9 cellular contexts compared by ENCODE assay signal in genomic region chr1:181936768-181937581, GRCh38.
DNase-seq lines count a peak whose midpoint lies in the region; ATAC-seq and TF ChIP-seq lines count a peak whose summit lies in the region.
"Had no signal": no experiment of that assay in that cellular context is flagged by ENCODE, and none has a peak within 500 bp of the region (broad histone marks: within the 10 kb centered on the region; RNA-seq: fewer than 3 reads in every experiment).

No MANE protein-coding gene starts in this region.

- intact Hi-C loops in Right ventricle myocardium superior (cut with DNase I) (loop anchor here (10.0 kb wide), 1 partner anchor 452 kb away; the partner anchor contains the start of gene CACNA1E), left ventricle myocardium superior (cut with micrococcal nuclease) (no loop called here)

- H3K4me3 ChIP-seq in LNCaP clone FGC (ENCODE audit: low read depth, low read length) (peak overlapping the region; percentile 34; the same call in 1 of the 2 replicates), OCI-LY1 (ENCODE audit: low read depth, low read length, poor library complexity, severe bottlenecking) (no peak overlapping the region)

- no peak overlapping the region for H3K9ac ChIP-seq in OCI-LY1 (ENCODE audit: low read length)

- CTCF ChIA-PET in HEK293T (lab: Yijun Ruan, JAX), result interaction anchor here (0.6 to 1.7 kb wide), 15 partner anchors 9 to 873 kb away, joined by 3 to 19 read pairs (median 4); no protein-coding TSS in a partner anchor

- no peaks in the 10 kb centered on the region for H3F3A ChIP-seq in OCI-LY1 (ENCODE audit: insufficient read depth, low read length)

- DNase-seq in Right ventricle myocardium superior, result no peak
- DNase-seq in left ventricle myocardium superior, result no peak
- peak; percentile 83 for DNase-seq in HEK293T (ENCODE audit: extremely low spot score)
- DNase-seq in LNCaP clone FGC (ENCODE audit: low read depth), result peak; percentile 52
- DNase-seq in activated naive CD4-positive, alpha-beta T cell treated with anti-CD3 and anti-CD28 coated beads, Interleukin-2, amount 50 U/mL, for 72 hours (ENCODE audit: low spot score in 2 of 2), result peak in 1 of 2 donors; percentile 58
- DNase-seq in iPS-NIHi7 (ENCODE audit: extremely low spot score), result peak; percentile 87
- DNase-seq in stimulated activated CD8-positive, alpha-beta memory T cell treated with anti-CD3 and anti-CD28 coated beads, Interleukin-4, amount 100 ng/mL, for 48 hours, result peak; percentile 64

- ATAC-seq in Right ventricle myocardium superior (ENCODE audit: poor library complexity) (peak; percentile 52), left ventricle myocardium superior (no peak)
- ATAC-seq in activated naive CD4-positive, alpha-beta T cell treated with anti-CD3 and anti-CD28 coated beads, Interleukin-2, amount 50 U/mL, for 72 hours, result peak; percentile 79 to 82

- H3K4me1 ChIP-seq in OCI-LY1 (ENCODE audit: insufficient read depth, low read length, severe bottlenecking), result no peaks in the 10 kb centered on the region

- H4K20me1 ChIP-seq in OCI-LY1 (ENCODE audit: insufficient read depth, low read length), result no peaks in the 10 kb centered on the region

- H3K27ac Mint-ChIP-seq in activated naive CD4-positive, alpha-beta T cell treated with anti-CD3 and anti-CD28 coated beads, Interleukin-2, amount 50 U/mL, for 72 hours, result no peak overlapping the region
- H3K27ac Mint-ChIP-seq: CD8-positive, alpha-beta memory T cell had no signal

- H3K79me2 ChIP-seq in OCI-LY1 (ENCODE audit: insufficient read depth, low read length), result no peaks in the 10 kb centered on the region

- H3K36me3 Mint-ChIP-seq in activated naive CD4-positive, alpha-beta T cell treated with anti-CD3 and anti-CD28 coated beads, Interleukin-2, amount 50 U/mL, for 72 hours, result no peaks in the 10 kb centered on the region
- H3K36me3 Mint-ChIP-seq: CD8-positive, alpha-beta memory T cell had no signal

- H3K27me3 ChIP-seq in OCI-LY1 (ENCODE audit: insufficient read depth, low read length), result no peaks in the 10 kb centered on the region

- no peak overlapping the region; the same call in 1 of the 2 replicates for H3K4me2 ChIP-seq in OCI-LY1 (ENCODE audit: low read length)

- no peaks in the 10 kb centered on the region for H3K36me3 ChIP-seq in OCI-LY1 (ENCODE audit: insufficient read depth, low read length)

- POLR2A ChIA-PET in HEK293T (lab: Yijun Ruan, JAX), result no interaction called here

- H3K9me3 Mint-ChIP-seq in activated naive CD4-positive, alpha-beta T cell treated with anti-CD3 and anti-CD28 coated beads, Interleukin-2, amount 50 U/mL, for 72 hours, result no peaks in the 10 kb centered on the region
- H3K9me3 Mint-ChIP-seq: CD8-positive, alpha-beta memory T cell had no signal

- peak; percentile 79 for TF ChIP-seq CTCF in LNCaP clone FGC (IDR thresholded peaks at IDR 0.05; ENCODE audit: control insufficient read depth, extremely low read depth, insufficient read depth)
- TF ChIP-seq CTCF in OCI-LY1 (IDR thresholded peaks at IDR 0.05; ENCODE audit: low read length), result peak; percentile 84

- no peaks in the 10 kb centered on the region for H3K9me3 ChIP-seq in OCI-LY1 (ENCODE audit: low read length)

- H2AFZ ChIP-seq in OCI-LY1 (ENCODE audit: low read length), result no peak overlapping the region

- H3K9me2 ChIP-seq in OCI-LY1 (ENCODE audit: low read depth, low read length), result no peaks in the 10 kb centered on the region

- no peak overlapping the region for H3K27ac ChIP-seq in OCI-LY1 (ENCODE audit: low read depth, low read length, poor library complexity, severe bottlenecking)

TF ChIP-seq in HEK293T, 16 proteins besides CTCF, POLR2A, EP300 and RAD21:
- no peak for TF ChIP-seq LEF1 (IDR thresholded peaks at IDR 0.05; ENCODE audit: borderline replicate concordance)
- no peak for TF ChIP-seq L3MBTL2 (conservative IDR thresholded peaks at IDR 0.05)
- no peak for TF ChIP-seq ARNT (IDR thresholded peaks at IDR 0.05)
- no peak for TF ChIP-seq SP1 (IDR thresholded peaks at IDR 0.05)
- no peak for TF ChIP-seq CTBP1 (IDR thresholded peaks at IDR 0.05; ENCODE audit: borderline replicate concordance)
- TF ChIP-seq FOXM1 (IDR thresholded peaks at IDR 0.05; ENCODE audit: borderline replicate concordance), result no peak
- no peak for TF ChIP-seq TARDBP (IDR thresholded peaks at IDR 0.05)
- no peak for TF ChIP-seq FOXA1 (IDR thresholded peaks at IDR 0.05)
- TF ChIP-seq BHLHE40 (IDR thresholded peaks at IDR 0.05; ENCODE audit: borderline replicate concordance), result no peak
- TF ChIP-seq NFRKB (IDR thresholded peaks at IDR 0.05), result no peak
- no peak for TF ChIP-seq ELF4 (IDR thresholded peaks at IDR 0.05)
- TF ChIP-seq ZNF384 (IDR thresholded peaks at IDR 0.05), result no peak
- TF ChIP-seq HDGF (IDR thresholded peaks at IDR 0.05; ENCODE audit: borderline replicate concordance), result no peak
- no peak for TF ChIP-seq PKNOX1 (IDR thresholded peaks at IDR 0.05)

Comparison
In these comparisons a context has a peak if more than half of its experiments do, and no peak if none do; other contexts are left out.
1. DNase-seq: peak in HEK293T (single experiment), LNCaP clone FGC (single experiment), iPS-NIHi7 (single experiment) and stimulated activated CD8-positive, alpha-beta memory T cell treated with anti-CD3 and anti-CD28 coated beads, Interleukin-4, amount 100 ng/mL, for 48 hours (single experiment); none in Right ventricle myocardium superior (single experiment) and left ventricle myocardium superior (single experiment).